Comparison of ENCODE assay signal across 16 cellular contexts in the genomic region with DNA sequence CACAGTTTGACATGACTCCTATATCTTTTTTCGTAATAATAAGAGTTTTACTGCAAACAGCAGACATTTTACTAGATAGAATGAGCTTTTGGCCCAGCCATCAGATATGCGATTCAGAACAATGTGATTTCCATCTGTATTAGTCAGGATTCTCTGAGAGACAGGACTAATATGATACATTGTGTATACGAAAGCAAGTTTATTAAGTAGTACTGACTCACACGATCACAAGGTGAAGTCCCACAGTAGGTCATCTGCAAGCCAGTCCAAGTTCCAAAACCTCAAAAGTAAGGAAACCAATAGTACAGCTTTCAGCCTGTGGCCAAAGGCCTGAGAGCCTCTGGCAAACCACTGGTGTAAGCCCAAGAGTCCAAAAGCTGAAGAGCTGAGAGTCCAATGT. TPM values are rescaled to one million over a fixed set of nuclear protein-coding genes. Genes with fewer than 3 reads are reported as not detected.
"Had no signal": no experiment of that assay in that cellular context is flagged by ENCODE, and none has a peak within 500 bp of the region (broad histone marks: within the 10 kb centered on the region; RNA-seq: fewer than 3 reads in every experiment).

No MANE protein-coding gene starts in this region.

- H3K27ac ChIP-seq: heart left ventricle, left lung, stomach, thoracic aorta, upper lobe of right lung had no signal

- H3K36me3 ChIP-seq: heart left ventricle, left lung, stomach, thoracic aorta, upper lobe of right lung had no signal

- DNase-seq: activated CD4-positive, alpha-beta T cell treated with anti-CD3 and anti-CD28 coated beads for 48 hours; activated CD8-positive, alpha-beta memory T cell treated with anti-CD3 and anti-CD28 coated beads, Interleukin-2, amount 50 U/mL, for 48 hours; activated gamma-delta T cell; activated T-cell treated with anti-CD3 and anti-CD28 coated beads, Interleukin-2, amount 50 U/mL, for 72 hours; amygdala; erythroblast; heart left ventricle; islet precursor cell; left lung; stimulated activated CD4-positive, alpha-beta T cell treated with anti-CD3 and anti-CD28 coated beads, Interleukin-12 subunit alpha, Interleukin-12 subunit beta, amount 100 ng/mL, for 4 hours; stimulated activated CD4-positive, alpha-beta T cell treated with anti-CD3 and anti-CD28 coated beads, Interleukin-2, amount 100 ng/mL, for 24 hours; stomach; upper lobe of right lung had no signal

- H3K9me3 ChIP-seq: heart left ventricle, left lung, stomach, thoracic aorta, upper lobe of right lung had no signal

- H3K27me3 ChIP-seq: heart left ventricle, left lung, stomach, upper lobe of right lung had no signal

- ATAC-seq: activated T-cell treated with anti-CD3 and anti-CD28 coated beads, Interleukin-2, amount 50 U/mL, for 72 hours; heart left ventricle; left lung; natural killer cell treated with Interleukin-12 subunit alpha and Interleukin-12 subunit beta and Interleukin-15 and Interleukin-18, amount 100 ng/mL, for 72 hours; upper lobe of right lung; WTC11 had no signal

- H3K4me3 ChIP-seq: heart left ventricle, left lung, stomach, thoracic aorta, upper lobe of right lung had no signal

RNA-seq across cellular contexts. Expression of a gene that starts 24.1 kb away (rescaled TPM):
- total RNA-seq: WTC11 had no signal
